8 cellular contexts compared by ENCODE assay signal in genomic region chr16:57041182-57042156, GRCh38. TPM values are rescaled to one million over a fixed set of nuclear protein-coding genes. Genes with fewer than 3 reads are reported as not detected.
DNase-seq lines count a peak whose midpoint lies in the region; ATAC-seq and TF ChIP-seq lines count a peak whose summit lies in the region.

No MANE protein-coding gene starts in this region.

- H3K36me3 ChIP-seq in esophagus (ENCODE audit: control insufficient read depth in 2 of 2, insufficient read depth in 2 of 2, low read length in 1 of 2): peaks cover 4 to 21% of the 10 kb centered on the region in 2 donors
- H3K36me3 ChIP-seq in smooth muscle cell (ENCODE audit: low read depth): no peaks in the 10 kb centered on the region

- H3K9me3 ChIP-seq in esophagus (ENCODE audit: control insufficient read depth in 2 of 2, insufficient read depth in 1 of 2, low read depth in 1 of 2, low read length in 1 of 2): peaks cover 0 to 6% of the 10 kb centered on the region in 2 donors
- no peaks in the 10 kb centered on the region for H3K9me3 ChIP-seq in smooth muscle cell (replicated peaks; ENCODE audit: low read depth)

- H3K27ac Mint-ChIP-seq in stimulated activated effector memory CD8-positive, alpha-beta T cell treated with anti-CD3 and anti-CD28 coated beads, Interleukin-12 subunit alpha, Interleukin-12 subunit beta, amount 100 ng/mL, for 72 hours: peak overlapping the region; percentile 97

- peak; percentile 32 for ATAC-seq in HG02763 (IDR thresholded peaks at IDR 0.05; ENCODE audit: unreplicated experiment)
- peak; percentile 84 for ATAC-seq in stimulated activated effector memory CD8-positive, alpha-beta T cell treated with anti-CD3 and anti-CD28 coated beads, Interleukin-12 subunit alpha, Interleukin-12 subunit beta, amount 100 ng/mL, for 72 hours

- H3K4me3 Mint-ChIP-seq in stimulated activated effector memory CD8-positive, alpha-beta T cell treated with anti-CD3 and anti-CD28 coated beads, Interleukin-12 subunit alpha, Interleukin-12 subunit beta, amount 100 ng/mL, for 72 hours: peak overlapping the region; percentile 72

- in situ Hi-C loops in GM13977 (cut with MboI; ENCODE audit: low pct_unique_long_range_greater_than_20kb, low sequenced_read_pairs, unreplicated experiment): loop anchor here (5.0 to 10.0 kb wide), 2 partner anchors 74 to 177 kb away; partner anchors contain the start of gene SLC12A3

- H3K9me3 Mint-ChIP-seq in stimulated activated effector memory CD8-positive, alpha-beta T cell treated with anti-CD3 and anti-CD28 coated beads, Interleukin-12 subunit alpha, Interleukin-12 subunit beta, amount 100 ng/mL, for 72 hours: no peaks in the 10 kb centered on the region

- H2AFZ ChIP-seq in smooth muscle cell (ENCODE audit: low read depth): no peak overlapping the region

- peak overlapping the region; percentile 15 to 32 for H3K27ac ChIP-seq in esophagus (ENCODE audit: low read depth in 2 of 2, low read length in 1 of 2)
- H3K27ac ChIP-seq in smooth muscle cell (ENCODE audit: low read depth): no peak overlapping the region

- 78 to 79% methylated on average over 12 of the region's 12 CpGs for WGBS in esophagus, 2 donors
- 85% methylated on average over 12 of the region's 12 CpGs for WGBS in smooth muscle cell (ENCODE audit: low lambda C conversion rate)

- peaks cover 79% of the 10 kb centered on the region for H3K4me1 Mint-ChIP-seq in stimulated activated effector memory CD8-positive, alpha-beta T cell treated with anti-CD3 and anti-CD28 coated beads, Interleukin-12 subunit alpha, Interleukin-12 subunit beta, amount 100 ng/mL, for 72 hours

- H3K36me3 Mint-ChIP-seq in stimulated activated effector memory CD8-positive, alpha-beta T cell treated with anti-CD3 and anti-CD28 coated beads, Interleukin-12 subunit alpha, Interleukin-12 subunit beta, amount 100 ng/mL, for 72 hours: peaks cover 92% of the 10 kb centered on the region

- H3K27me3 ChIP-seq in esophagus (ENCODE audit: control insufficient read depth in 1 of 2, insufficient read depth in 2 of 2, low read length in 2 of 2) (no peaks in the 10 kb centered on the region), smooth muscle cell (ENCODE audit: low read depth) (no peaks in the 10 kb centered on the region)

- no peak overlapping the region for H3K9ac ChIP-seq in smooth muscle cell (ENCODE audit: low read depth)

- no peaks in the 10 kb centered on the region for H3K4me1 ChIP-seq in esophagus (ENCODE audit: control insufficient read depth in 2 of 2, insufficient read depth in 2 of 2, low read length in 1 of 2)
- peaks cover 4% of the 10 kb centered on the region for H3K4me1 ChIP-seq in smooth muscle cell (ENCODE audit: low read depth)

- H3F3A ChIP-seq in smooth muscle cell (ENCODE audit: low read depth): no peaks in the 10 kb centered on the region

- no peak overlapping the region for H3K4me3 ChIP-seq in esophagus (ENCODE audit: low read depth in 1 of 2, low read length in 2 of 2)
- no peak overlapping the region for H3K4me3 ChIP-seq in smooth muscle cell

- H3K79me2 ChIP-seq in smooth muscle cell (ENCODE audit: low read depth): no peaks in the 10 kb centered on the region

- no peak overlapping the region for H3K4me2 ChIP-seq in smooth muscle cell

- DNase-seq in GM13977 (ENCODE audit: low spot score) (peak; percentile 66), mesenteric fat pad (ENCODE audit: low spot score) (no peak), medulla oblongata (ENCODE audit: extremely low spot score) (no peak), smooth muscle cell (lab: John Stamatoyannopoulos, UW; ENCODE audit: unreplicated experiment) (no peak)
- peak; percentile 70 for DNase-seq in activated CD4-positive, CD25-positive, alpha-beta regulatory T cell treated with anti-CD3 and anti-CD28 coated beads, Interleukin-2, amount 50 U/mL, for 16 hours (ENCODE audit: low read depth, low spot score)
- DNase-seq in stimulated activated effector memory CD8-positive, alpha-beta T cell treated with anti-CD3 and anti-CD28 coated beads, Interleukin-12 subunit alpha, Interleukin-12 subunit beta, amount 100 ng/mL, for 72 hours (ENCODE audit: low spot score in 2 of 2): peak; percentile 68 to 91

- no peaks in the 10 kb centered on the region for H4K20me1 ChIP-seq in smooth muscle cell (ENCODE audit: low read depth)

- TF ChIP-seq CTCF in GM13977 (IDR thresholded peaks at IDR 0.05; ENCODE audit: extremely low read depth, insufficient read depth, missing control alignments) (no peak), smooth muscle cell (IDR thresholded peaks at IDR 0.05; ENCODE audit: borderline replicate concordance, insufficient read depth, poor library complexity, severe bottlenecking) (no peak)

RNA-seq across cellular contexts. Expression of gene CPNE2, which starts 50.9 kb away (rescaled TPM):
- polyA plus RNA-seq in esophagus (10 to 100 TPM; 18.3 to 24.5 TPM), smooth muscle cell (19.8 and 27.2 TPM in 2 replicates)
- total RNA-seq in mesenteric fat pad (60.1 TPM), smooth muscle cell (18.2 and 19.3 TPM in 2 replicates)

RNA-seq across cellular contexts. Expression of gene NLRC5, which starts 52.1 kb away (rescaled TPM):
- polyA plus RNA-seq in esophagus: 10 to 100 TPM; 11.3 to 21.7 TPM
- 63.9 TPM for total RNA-seq in mesenteric fat pad
- total RNA-seq in smooth muscle cell: 3.5 and 21.4 TPM in 2 replicates
- polyA plus RNA-seq in smooth muscle cell: 4.2 and 5.8 TPM in 2 replicates

Comparison
In these comparisons a context has a peak if more than half of its experiments do, and no peak if none do; other contexts are left out.
1. DNase-seq: peak in GM13977 (single experiment), activated CD4-positive, CD25-positive, alpha-beta regulatory T cell treated with anti-CD3 and anti-CD28 coated beads, Interleukin-2, amount 50 U/mL, for 16 hours (single experiment) and stimulated activated effector memory CD8-positive, alpha-beta T cell treated with anti-CD3 and anti-CD28 coated beads, Interleukin-12 subunit alpha, Interleukin-12 subunit beta, amount 100 ng/mL, for 72 hours (2 of 2); none in mesenteric fat pad (single experiment), medulla oblongata (single experiment) and smooth muscle cell (single experiment).